20 cellular contexts compared by ENCODE assay signal in the genomic region with DNA sequence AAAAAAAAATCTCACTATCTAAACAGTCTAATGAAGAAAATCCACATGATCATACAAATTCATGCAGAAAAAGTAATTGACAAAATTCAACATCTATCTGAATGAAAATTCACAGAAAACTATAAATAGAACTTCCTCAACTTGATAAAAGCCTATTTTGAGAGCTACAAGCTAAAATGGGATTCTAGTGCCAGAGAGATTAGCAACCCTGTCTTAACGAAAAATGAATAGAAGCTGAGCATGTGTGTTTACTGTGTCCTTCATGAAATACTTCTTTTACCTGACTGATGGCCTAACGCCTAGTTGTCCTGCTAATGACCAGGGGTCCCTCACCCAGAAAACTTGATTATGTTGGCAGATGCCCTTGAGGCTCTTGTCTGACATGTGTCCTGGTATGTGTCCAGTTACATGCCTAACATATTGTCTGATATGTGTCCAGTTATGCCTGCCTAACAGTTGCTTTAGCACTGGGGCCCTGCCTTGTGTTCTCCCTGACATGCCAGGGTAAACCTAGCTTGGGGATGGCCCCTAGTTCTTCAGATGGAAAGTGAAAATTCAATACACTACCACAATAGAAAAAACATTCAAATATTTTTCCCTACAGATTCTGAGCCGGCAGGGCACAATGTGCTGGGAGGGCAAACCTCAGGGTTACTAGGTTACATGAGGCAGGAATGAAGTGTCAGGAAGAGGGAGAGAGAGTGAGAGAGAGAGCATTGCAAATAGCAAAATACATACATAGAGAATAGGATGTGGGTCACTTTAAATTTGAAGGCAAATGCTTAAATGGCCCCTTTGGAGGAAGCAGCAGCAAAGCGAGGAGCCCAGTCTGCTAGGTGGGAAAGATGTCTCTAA.
"Had no signal": no experiment of that assay in that cellular context is flagged by ENCODE, and none has a peak within 500 bp of the region (broad histone marks: within the 10 kb centered on the region; RNA-seq: fewer than 3 reads in every experiment).

No MANE protein-coding gene starts in this region.

- H3K36me3 Mint-ChIP-seq: activated naive CD8-positive, alpha-beta T cell; mesothelial cell of epicardium; natural killer cell; type B pancreatic cell had no signal

- H3K4me3 Mint-ChIP-seq: activated CD4-positive, alpha-beta T cell treated with anti-CD3 and anti-CD28 coated beads, Interleukin-2, amount 10 ng/mL, durations not matched to agents 7 days and 5 days; activated CD8-positive, alpha-beta T cell treated with anti-CD3 and anti-CD28 coated beads, Interleukin-2, amount 10 ng/mL, durations not matched to agents 7 days and 5 days; activated naive CD8-positive, alpha-beta T cell; mesothelial cell of epicardium; natural killer cell; type B pancreatic cell had no signal

- DNase-seq: activated CD4-positive, alpha-beta T cell treated with anti-CD3 and anti-CD28 coated beads, Interleukin-2, amount 10 ng/mL, durations not matched to agents 7 days and 5 days; activated CD8-positive, alpha-beta T cell treated with anti-CD3 and anti-CD28 coated beads, Interleukin-2, amount 10 ng/mL, durations not matched to agents 7 days and 5 days; activated naive CD4-positive, alpha-beta T cell; activated T-cell treated with anti-CD3 and anti-CD28 coated beads, Interleukin-2, amount 50 U/mL, for 1 hour; adrenal gland; colonic mucosa; kidney; natural killer cell; nucleus accumbens; spleen; stimulated activated CD4-positive, alpha-beta T cell treated with anti-CD3 and anti-CD28 coated beads, Interleukin-4, amount 100 ng/mL, for 1 hour; stimulated activated naive CD4-positive, alpha-beta T cell had no signal

- H3K9me3 ChIP-seq: adrenal gland, colonic mucosa, thoracic aorta, vagina had no signal

- H3K4me1 Mint-ChIP-seq: activated CD4-positive, alpha-beta T cell treated with anti-CD3 and anti-CD28 coated beads, Interleukin-2, amount 10 ng/mL, durations not matched to agents 7 days and 5 days; mesothelial cell of epicardium; natural killer cell had no signal

- H3K4me3 ChIP-seq: adrenal gland, ascending aorta, colonic mucosa, spleen, thoracic aorta, vagina had no signal

- H3K27me3 Mint-ChIP-seq: activated CD4-positive, alpha-beta T cell treated with anti-CD3 and anti-CD28 coated beads, Interleukin-2, amount 10 ng/mL, durations not matched to agents 7 days and 5 days; activated naive CD8-positive, alpha-beta T cell; type B pancreatic cell had no signal

- H3K4me1 ChIP-seq: adrenal gland, ascending aorta, colonic mucosa, spleen, vagina had no signal

- H3K36me3 ChIP-seq: adrenal gland, ascending aorta, colonic mucosa, spleen, thoracic aorta, vagina had no signal

- H3K9me3 Mint-ChIP-seq: type B pancreatic cell had no signal

- H3K27me3 ChIP-seq: adrenal gland, ascending aorta, colonic mucosa, spleen, vagina had no signal

- H3K27ac ChIP-seq: adrenal gland, ascending aorta, colonic mucosa, epithelial cell of prostate, spleen, thoracic aorta, vagina had no signal

- H3K27ac Mint-ChIP-seq: activated CD4-positive, alpha-beta T cell treated with anti-CD3 and anti-CD28 coated beads, Interleukin-2, amount 10 ng/mL, durations not matched to agents 7 days and 5 days; activated CD8-positive, alpha-beta T cell treated with anti-CD3 and anti-CD28 coated beads, Interleukin-2, amount 10 ng/mL, durations not matched to agents 7 days and 5 days; activated naive CD8-positive, alpha-beta T cell; activated T-helper 2 cell treated with anti-CD3 and anti-CD28 coated beads, Interferon-gamma antibody, Interleukin-2, Interleukin-4, amounts not matched to agents 10 μg/mL and 5 μg/mL and 100 μg/mL, durations not matched to agents 14 hours and 24 hours and 36 hours; mesothelial cell of epicardium; natural killer cell; type B pancreatic cell had no signal
